ENCODE assay signal across 7 cellular contexts in the genomic region with DNA sequence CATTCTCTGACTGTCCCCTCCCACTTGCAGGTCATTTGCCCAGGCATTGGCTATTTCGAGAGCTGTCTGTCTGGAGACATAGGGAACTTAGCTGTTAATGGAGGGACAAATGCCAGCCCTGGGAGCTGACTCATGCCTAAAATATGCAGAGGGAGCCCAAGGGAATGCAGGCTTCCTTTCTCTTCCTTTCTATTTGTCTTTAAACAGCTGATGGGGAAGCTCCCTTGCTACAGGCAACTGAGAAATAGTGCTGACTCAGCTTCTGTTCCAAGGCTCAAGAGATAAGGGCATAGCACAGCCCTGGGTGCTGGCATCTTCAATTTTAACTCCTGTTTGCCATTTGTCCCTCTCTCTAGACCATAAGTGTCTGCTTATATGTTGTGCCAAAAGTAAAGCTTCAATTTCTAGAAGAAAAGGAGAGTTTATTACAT.
DNase-seq lines count a peak whose midpoint lies in the region; ATAC-seq and TF ChIP-seq lines count a peak whose summit lies in the region.

No MANE protein-coding gene starts in this region.

- H3K4me3 ChIP-seq in SJCRH30 = no peak overlapping the region

- peaks cover 8 to 11% (median 9%) of the 10 kb centered on the region in 3 donors for H3K4me1 Mint-ChIP-seq in T-cell

- no peaks in the 10 kb centered on the region for H3K9me3 Mint-ChIP-seq in T-cell

- ATAC-seq in HG02870 (IDR thresholded peaks at IDR 0.05; ENCODE audit: unreplicated experiment) (no peak), T-cell (replicated peaks in 1 of 4) (no peak)

- H3K27ac Mint-ChIP-seq in T-cell = no peak overlapping the region

- H3K27ac ChIP-seq in SJCRH30 = peak overlapping the region; percentile 4; the same call in 1 of the 2 replicates

- peaks cover 22% of the 10 kb centered on the region for H3K4me1 ChIP-seq in SJCRH30

- no peaks in the 10 kb centered on the region for H3K36me3 Mint-ChIP-seq in T-cell

- no peak overlapping the region for H3K4me3 Mint-ChIP-seq in T-cell

- CTCF ChIA-PET in HEK293T (lab: Yijun Ruan, JAX) = interaction anchor here (0.8 kb wide), 1 partner anchor 158 kb away, joined by 3 read pairs; no protein-coding TSS in a partner anchor
- CTCF ChIA-PET in T-cell (lab: Charles Lee) = interaction anchor here (0.7 to 2.3 kb wide), 7 partner anchors 9 to 451 kb away, joined by 3 to 8 read pairs (median 3); no protein-coding TSS in a partner anchor

- no peaks in the 10 kb centered on the region for H3K36me3 ChIP-seq in SJCRH30

- H3K27me3 Mint-ChIP-seq in T-cell = no peaks in the 10 kb centered on the region

- POLR2A ChIA-PET in HEK293T (lab: Yijun Ruan, JAX) = interaction anchor here (0.9 to 1.3 kb wide), 2 partner anchors 9 to 82 kb away, joined by 3 read pairs; a partner anchor contains a TSS
- POLR2A ChIA-PET in T-cell (lab: Charles Lee) = no interaction called here

- H3K9me3 ChIP-seq in SJCRH30 (replicated peaks) = no peaks in the 10 kb centered on the region

- H3K27me3 ChIP-seq in SJCRH30 = no peaks in the 10 kb centered on the region

- peak; percentile 31 for DNase-seq in HEK293T (ENCODE audit: extremely low spot score)
- peak; percentile 92 to 96 for DNase-seq in SJCRH30
- DNase-seq in fibroblast of the conjunctiva (ENCODE audit: low read depth) = peak; percentile 82
- peak; percentile 86 for DNase-seq in non-pigmented ciliary epithelial cell (ENCODE audit: low read depth)
- DNase-seq in T-cell = no peak
- DNase-seq in activated CD4-positive, CD25-positive, alpha-beta regulatory T cell treated with anti-CD3 and anti-CD28 coated beads, Interleukin-2, amount 50 U/mL, for 72 hours = no peak

TF ChIP-seq in HEK293T, 16 proteins besides CTCF, POLR2A, EP300 and RAD21:
- TF ChIP-seq ELF4 (IDR thresholded peaks at IDR 0.05) = no peak
- TF ChIP-seq LEF1 (IDR thresholded peaks at IDR 0.05; ENCODE audit: borderline replicate concordance) = no peak
- TF ChIP-seq HDGF (IDR thresholded peaks at IDR 0.05; ENCODE audit: borderline replicate concordance) = no peak
- no peak for TF ChIP-seq L3MBTL2 (conservative IDR thresholded peaks at IDR 0.05)
- TF ChIP-seq FOXK2 (IDR thresholded peaks at IDR 0.05) = no peak
- no peak for TF ChIP-seq NFRKB (IDR thresholded peaks at IDR 0.05)
- no peak for TF ChIP-seq ZNF384 (IDR thresholded peaks at IDR 0.05)

Comparison
In these comparisons a context has a peak if more than half of its experiments do, and no peak if none do; other contexts are left out.
1. DNase-seq: peak in HEK293T (single experiment), SJCRH30 (2 of 2), fibroblast of the conjunctiva (single experiment) and non-pigmented ciliary epithelial cell (single experiment); none in T-cell (0 of 34) and activated CD4-positive, CD25-positive, alpha-beta regulatory T cell treated with anti-CD3 and anti-CD28 coated beads, Interleukin-2, amount 50 U/mL, for 72 hours (single experiment).